ENCODE assay signal across 12 cellular contexts in the genomic region with DNA sequence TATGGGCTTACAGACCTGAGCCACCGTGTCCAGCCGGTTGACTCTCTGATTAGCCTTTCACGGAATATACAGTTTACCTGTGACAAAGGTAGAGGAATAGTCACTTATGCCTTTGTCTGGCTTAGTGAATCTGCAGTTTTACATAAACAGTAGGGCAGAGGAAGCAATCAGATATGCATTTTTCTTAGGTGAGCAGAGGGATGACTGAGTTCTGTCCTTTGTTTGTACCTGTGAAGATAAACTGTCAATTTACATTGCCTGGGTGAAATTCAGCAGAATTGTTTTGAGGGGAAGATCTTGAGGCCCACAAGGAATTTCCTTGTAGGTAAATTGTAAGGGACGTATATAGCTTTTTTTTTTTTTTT. TPM values are rescaled to one million over a fixed set of nuclear protein-coding genes. Genes with fewer than 3 reads are reported as not detected.
A peak's percentile ranks its signal among the peaks of the same experiment; 100 is the strongest.
DNase-seq lines count a peak whose midpoint lies in the region; ATAC-seq, FAIRE-seq and TF ChIP-seq lines count a peak whose summit lies in the region.
"Had no signal": no experiment of that assay in that cellular context is flagged by ENCODE, and none has a peak within 500 bp of the region (broad histone marks: within the 10 kb centered on the region; RNA-seq: fewer than 3 reads in every experiment).

No MANE protein-coding gene starts in this region.

- TF ChIP-seq POLR2A in GM12891 (IDR thresholded peaks at IDR 0.05; ENCODE audit: low read depth, low read length) = no peak

- no peak for TF ChIP-seq CTCF in OCI-LY3 (IDR thresholded peaks at IDR 0.05; ENCODE audit: low read depth, low read length)
- no peak for TF ChIP-seq CTCF in chondrocyte (IDR thresholded peaks at IDR 0.05)
- no peak for TF ChIP-seq CTCF in smooth muscle cell (IDR thresholded peaks at IDR 0.05; ENCODE audit: borderline replicate concordance, insufficient read depth, poor library complexity, severe bottlenecking)

- whole genome bisulfite sequencing in smooth muscle cell (ENCODE audit: low lambda C conversion rate) = 75% methylated on average over 4 of the region's 4 CpGs

- peaks cover 26% of the 10 kb centered on the region for H3F3A ChIP-seq in smooth muscle cell (ENCODE audit: low read depth)

- H3K36me3 ChIP-seq in OCI-LY3 (replicated peaks; ENCODE audit: low read depth, low read length) (peaks cover 66% of the 10 kb centered on the region), smooth muscle cell (ENCODE audit: low read depth) (peaks cover 12% of the 10 kb centered on the region)
- H3K36me3 ChIP-seq: neural progenitor cell had no signal

- H3K79me2 ChIP-seq in OCI-LY3 (ENCODE audit: low read length) (peaks cover 98% of the 10 kb centered on the region), smooth muscle cell (ENCODE audit: low read depth) (peaks cover 65% of the 10 kb centered on the region)

- H3K4me3 ChIP-seq in OCI-LY3 (ENCODE audit: low read length) (peak overlapping the region; percentile 42), smooth muscle cell (no peak overlapping the region)
- H3K4me3 ChIP-seq: neural progenitor cell had no signal

- no peak overlapping the region for H2AFZ ChIP-seq in OCI-LY3 (ENCODE audit: low read depth, low read length)
- H2AFZ ChIP-seq in smooth muscle cell (ENCODE audit: low read depth) = no peak overlapping the region
- H2AFZ ChIP-seq: neural progenitor cell had no signal

- no peaks in the 10 kb centered on the region for H3K9me3 Mint-ChIP-seq in chondrocyte (ENCODE audit: low read depth)
- H3K9me3 Mint-ChIP-seq: brain, neural progenitor cell had no signal

- H3K4me1 ChIP-seq in OCI-LY3 (ENCODE audit: low read length) (peaks cover 72% of the 10 kb centered on the region), smooth muscle cell (ENCODE audit: low read depth) (peaks cover 21% of the 10 kb centered on the region)
- H3K4me1 ChIP-seq: neural progenitor cell had no signal

- H4K20me1 ChIP-seq in OCI-LY3 (ENCODE audit: insufficient read depth, low read length) (peaks cover 29% of the 10 kb centered on the region), smooth muscle cell (ENCODE audit: low read depth) (peaks cover 5% of the 10 kb centered on the region)

- ATAC-seq in GM19455 (IDR thresholded peaks at IDR 0.05; ENCODE audit: unreplicated experiment) (no peak), HG02678 (IDR thresholded peaks at IDR 0.05; ENCODE audit: unreplicated experiment) (no peak)
- ATAC-seq: SK-N-SH treated with all-trans-retinoic acid at 6 μM for 48 hours had no signal

- peaks cover 78% of the 10 kb centered on the region for H3K4me1 Mint-ChIP-seq in chondrocyte (ENCODE audit: low read depth)
- H3K4me1 Mint-ChIP-seq: neural progenitor cell had no signal

- H3K36me3 Mint-ChIP-seq in chondrocyte (ENCODE audit: low read depth) = peaks cover 15% of the 10 kb centered on the region

- DNase-seq in GM12891 (ENCODE audit: insufficient read length, low spot score) = no peak
- no peak for DNase-seq in chondrocyte (ENCODE audit: low spot score)
- DNase-seq in smooth muscle cell (lab: John Stamatoyannopoulos, UW; ENCODE audit: unreplicated experiment) = no peak
- DNase-seq in nucleus accumbens (lab: John Stamatoyannopoulos, UW) = no peak
- DNase-seq: kidney, NCI-H446 treated with DMSO at 0.1 percent for 48 hours had no signal

- H3K9ac ChIP-seq in OCI-LY3 (ENCODE audit: low read length) = peak overlapping the region; percentile 70
- H3K9ac ChIP-seq in smooth muscle cell (ENCODE audit: low read depth) = peak overlapping the region; percentile 80
- H3K9ac ChIP-seq: neural progenitor cell had no signal

- no peak overlapping the region for H3K4me3 Mint-ChIP-seq in chondrocyte (ENCODE audit: unreplicated experiment)
- H3K4me3 Mint-ChIP-seq: neural progenitor cell had no signal

- H3K27me3 ChIP-seq in OCI-LY3 (ENCODE audit: low read depth, low read length) (no peaks in the 10 kb centered on the region), smooth muscle cell (ENCODE audit: low read depth) (no peaks in the 10 kb centered on the region)
- H3K27me3 ChIP-seq: neural progenitor cell had no signal

- peak overlapping the region; percentile 98 for H3K27ac ChIP-seq in OCI-LY3 (ENCODE audit: low read length)
- H3K27ac ChIP-seq in smooth muscle cell (ENCODE audit: low read depth) = peak overlapping the region; percentile 98
- H3K27ac ChIP-seq: neural progenitor cell had no signal

- H3K4me2 ChIP-seq in OCI-LY3 (ENCODE audit: low read length) (peak overlapping the region; percentile 85), smooth muscle cell (peak overlapping the region; percentile 78)
- H3K4me2 ChIP-seq: neural progenitor cell had no signal

- peak overlapping the region; percentile 76 for H3K27ac Mint-ChIP-seq in chondrocyte (ENCODE audit: unreplicated experiment)
- H3K27ac Mint-ChIP-seq: neural progenitor cell had no signal

- no peaks in the 10 kb centered on the region for H3K27me3 Mint-ChIP-seq in chondrocyte (ENCODE audit: low read depth)
- H3K27me3 Mint-ChIP-seq: brain had no signal

- FAIRE-seq in GM12891 (lab: Jason Lieb, UNC) = peak; percentile 41
- FAIRE-seq: kidney had no signal

- no peaks in the 10 kb centered on the region for H3K9me3 ChIP-seq in OCI-LY3 (ENCODE audit: insufficient read depth, low read length)
- no peaks in the 10 kb centered on the region for H3K9me3 ChIP-seq in smooth muscle cell (replicated peaks; ENCODE audit: low read depth)

TF ChIP-seq in GM12891, 5 proteins besides CTCF, POLR2A, EP300 and RAD21:
- TF ChIP-seq POU2F2 (IDR thresholded peaks at IDR 0.05; ENCODE audit: low read depth, low read length) (no peak), TAF1 (IDR thresholded peaks at IDR 0.05; ENCODE audit: low read depth, low read length) (no peak), POLR2AphosphoS5 (IDR thresholded peaks at IDR 0.05; ENCODE audit: low read depth, low read length) (no peak), SPI1 (IDR thresholded peaks at IDR 0.05; ENCODE audit: low read depth, low read length) (no peak), PAX5 (IDR thresholded peaks at IDR 0.05; ENCODE audit: insufficient read depth, low read length, severe bottlenecking) (no peak)

RNA-seq across cellular contexts. Expression of a gene that starts 10.8 kb away (rescaled TPM):
- 25.5 TPM for polyA plus RNA-seq in GM12891 (2012; ENCODE audit: low read depth, missing spikeins)
- total RNA-seq in chondrocyte (39.0 to 51.2 TPM (median 49.1 TPM) in 3 replicates), smooth muscle cell (43.6 and 45.0 TPM in 2 replicates)
- 23.1 and 29.0 TPM in 2 replicates for polyA plus RNA-seq in smooth muscle cell
